In genomic region chr3:22372292-22372949, GRCh38 we compare ENCODE assay signal across 10 cellular contexts.
DNase-seq lines count a peak whose midpoint lies in the region; ATAC-seq, FAIRE-seq and TF ChIP-seq lines count a peak whose summit lies in the region.
"Had no signal": no experiment of that assay in that cellular context is flagged by ENCODE, and none has a peak within 500 bp of the region (broad histone marks: within the 10 kb centered on the region; RNA-seq: fewer than 3 reads in every experiment).

No MANE protein-coding gene starts in this region.

- H3K36me3 ChIP-seq in NT2/D1 (ENCODE audit: insufficient read depth, insufficient read length, low read length) (no peaks in the 10 kb centered on the region), gastroesophageal sphincter (no peaks in the 10 kb centered on the region), pancreas (no peaks in the 10 kb centered on the region), PC-9 (ENCODE audit: low read depth) (no peaks in the 10 kb centered on the region)

- H3K27me3 ChIP-seq in NT2/D1 (ENCODE audit: insufficient read depth, insufficient read length) (peaks cover 50% of the 10 kb centered on the region), gastroesophageal sphincter (peaks cover 25% of the 10 kb centered on the region), pancreas (no peaks in the 10 kb centered on the region), PC-9 (ENCODE audit: insufficient read depth, low read depth) (no peaks in the 10 kb centered on the region)

- H3K27ac ChIP-seq in gastroesophageal sphincter = no peak overlapping the region
- H3K27ac ChIP-seq in pancreas = no peak overlapping the region
- H3K27ac ChIP-seq in PC-9 = no peak overlapping the region

- peak overlapping the region; percentile 75 for H3K9ac ChIP-seq in NT2/D1 (ENCODE audit: insufficient read length, low read depth)

- no peaks in the 10 kb centered on the region for H3K9me3 ChIP-seq in NT2/D1 (ENCODE audit: insufficient read depth, low read length)
- no peaks in the 10 kb centered on the region for H3K9me3 ChIP-seq in gastroesophageal sphincter
- H3K9me3 ChIP-seq in pancreas = no peaks in the 10 kb centered on the region
- no peaks in the 10 kb centered on the region for H3K9me3 ChIP-seq in PC-9 (ENCODE audit: insufficient read depth, low read depth)

- POLR2A ChIA-PET in PC-9 (lab: Charles Lee; ENCODE audit: unreplicated experiment) = no interaction called here

- no peaks in the 10 kb centered on the region for H4K20me1 ChIP-seq in PC-9 (ENCODE audit: insufficient read depth)

- H2AFZ ChIP-seq in PC-9 = no peak overlapping the region

- H3K4me2 ChIP-seq in PC-9 = no peak overlapping the region

- ATAC-seq in gastroesophageal sphincter (peak; percentile 63), pancreas (peak in 3 of 4 donors; percentile 45 to 73 (median 69)), GM21825 (IDR thresholded peaks at IDR 0.05; ENCODE audit: unreplicated experiment) (no peak)

- no peaks in the 10 kb centered on the region for H3F3A ChIP-seq in PC-9 (ENCODE audit: insufficient read depth, low read depth)

- WGBS in gastroesophageal sphincter (ENCODE audit: low coverage in 1 of 2), 2 donors = 0 to 5% methylated on average over 1 to 11 of the region's 70 CpGs
- 1 to 2% methylated on average over 63 to 70 of the region's 70 CpGs for WGBS in pancreas, 2 donors

- no TSS peak for BruUV-seq in PC-9 (replicated peaks; lab: Mats Ljungman, UMichigan)

- peak overlapping the region; percentile 57 for H3K4me3 ChIP-seq in NT2/D1 (ENCODE audit: insufficient read length, low read depth)
- H3K4me3 ChIP-seq in gastroesophageal sphincter = peak overlapping the region; percentile 37 to 50
- peak overlapping the region in 2 of 4 donors; percentile 8 to 30 for H3K4me3 ChIP-seq in pancreas
- H3K4me3 ChIP-seq in PC-9 = no peak overlapping the region

- intact Hi-C loops in pancreas (cut with DNase I) = no loop called here
- intact Hi-C loops in PC-9 (cut with micrococcal nuclease; ENCODE audit: unreplicated experiment) = no loop called here

- H3K4me1 ChIP-seq in NT2/D1 (ENCODE audit: insufficient read depth, insufficient read length) (peaks cover 3% of the 10 kb centered on the region), gastroesophageal sphincter (peaks cover 0 to 16% (median 0%) of the 10 kb centered on the region in 3 donors), pancreas (no peaks in the 10 kb centered on the region), PC-9 (replicated peaks; ENCODE audit: insufficient read depth) (no peaks in the 10 kb centered on the region)

- FAIRE-seq in pancreas (lab: Jason Lieb, UNC) = no peak
- FAIRE-seq: small intestine had no signal

- TF ChIP-seq CTCF in gastroesophageal sphincter (IDR thresholded peaks at IDR 0.05) = no peak
- TF ChIP-seq CTCF in pancreas (IDR thresholded peaks at IDR 0.05) = no peak
- no peak for TF ChIP-seq CTCF in PC-9 (conservative IDR thresholded peaks at IDR 0.05)

- TF ChIP-seq EP300 in gastroesophageal sphincter (IDR thresholded peaks at IDR 0.05) = no peak

- no peak for TF ChIP-seq POLR2A in gastroesophageal sphincter (IDR thresholded peaks at IDR 0.05)

- no peaks in the 10 kb centered on the region for H3K9me2 ChIP-seq in PC-9 (ENCODE audit: insufficient read depth)

- DNase-seq in COR-L47 (lab: John Stamatoyannopoulos, UW) (peak; percentile 0), NT2/D1 (ENCODE audit: low read depth, low spot score) (peak; percentile 16), pancreas (peak in 3 of 6 donors; percentile 8 to 63 (median 53)), RKO (ENCODE audit: low spot score) (no peak), PC-9 (no peak)
- no peak for DNase-seq in NK-92 treated with Interleukin-12 subunit alpha and Interleukin-12 subunit beta, amount 100 ng/mL, for 24 hours (lab: John Stamatoyannopoulos, UW)
- DNase-seq: activated T-cell treated with anti-CD3 and anti-CD28 coated beads for 4 hours, small intestine had no signal

- H3K79me2 ChIP-seq in PC-9 (ENCODE audit: low read depth) = no peaks in the 10 kb centered on the region

- CTCF ChIA-PET in PC-9 (lab: Charles Lee) = interaction anchor here (0.6 kb wide), 1 partner anchor 106 kb away, joined by 4 read pairs; no protein-coding TSS in a partner anchor

Comparison
In these comparisons a context has a peak if more than half of its experiments do, and no peak if none do; other contexts are left out.
1. DNase-seq: peak in COR-L47 (single experiment) and NT2/D1 (single experiment); none in RKO (single experiment), PC-9 (0 of 2) and NK-92 treated with Interleukin-12 subunit alpha and Interleukin-12 subunit beta, amount 100 ng/mL, for 24 hours (single experiment).